ENCODE assay signal across 1 cellular context in the genomic region with DNA sequence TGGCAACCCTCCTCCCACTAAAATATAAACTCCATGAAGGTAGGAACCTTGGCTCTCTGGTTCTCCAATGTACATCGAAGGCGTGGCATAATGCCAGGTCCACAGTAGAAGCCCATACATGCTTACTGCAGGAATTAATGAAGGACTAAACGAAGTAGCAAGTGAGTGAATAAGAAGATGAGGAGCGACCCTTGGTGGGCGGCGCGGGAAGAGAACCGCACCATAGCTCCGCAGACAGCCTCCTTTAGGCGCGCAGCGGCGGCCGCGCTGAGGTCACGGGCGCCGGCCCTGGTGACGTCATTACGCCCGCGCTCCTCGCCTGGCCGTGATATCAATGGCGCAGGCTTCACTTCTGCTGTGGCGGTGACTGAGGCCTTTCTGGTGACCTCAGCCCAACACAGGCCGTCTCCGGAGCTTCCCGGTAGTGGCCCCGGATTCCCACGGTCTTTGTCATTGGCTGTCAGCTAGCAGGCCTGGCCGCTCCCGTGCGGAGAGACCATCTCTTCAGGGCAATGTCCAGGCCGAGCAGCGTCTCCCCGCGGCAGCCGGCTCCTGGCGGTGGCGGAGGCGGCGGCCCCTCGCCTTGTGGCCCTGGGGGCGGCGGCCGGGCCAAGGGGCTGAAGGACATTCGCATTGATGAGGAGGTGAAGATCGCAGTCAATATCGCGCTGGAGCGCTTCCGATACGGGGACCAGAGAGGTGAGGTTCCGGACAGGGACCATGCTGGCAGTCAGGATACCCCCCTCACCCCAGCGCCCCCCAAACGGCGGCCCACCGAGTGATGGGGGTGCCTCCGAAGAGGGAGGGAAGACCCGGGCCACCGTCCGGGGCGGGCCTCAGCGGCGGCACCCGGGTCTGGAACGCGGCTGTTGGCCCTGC.
TF ChIP-seq lines count a peak whose summit lies in the region.

TSS of gene YTHDC2 (plus strand) at position 311 of the 879 bp plus-strand sequence. CDS start at position 513, 202 bp downstream.

TF ChIP-seq in HepG2, 621 proteins besides CTCF, POLR2A, EP300 and RAD21 (continued from another document and continues in another):
- TF ChIP-seq, protein P1, sequence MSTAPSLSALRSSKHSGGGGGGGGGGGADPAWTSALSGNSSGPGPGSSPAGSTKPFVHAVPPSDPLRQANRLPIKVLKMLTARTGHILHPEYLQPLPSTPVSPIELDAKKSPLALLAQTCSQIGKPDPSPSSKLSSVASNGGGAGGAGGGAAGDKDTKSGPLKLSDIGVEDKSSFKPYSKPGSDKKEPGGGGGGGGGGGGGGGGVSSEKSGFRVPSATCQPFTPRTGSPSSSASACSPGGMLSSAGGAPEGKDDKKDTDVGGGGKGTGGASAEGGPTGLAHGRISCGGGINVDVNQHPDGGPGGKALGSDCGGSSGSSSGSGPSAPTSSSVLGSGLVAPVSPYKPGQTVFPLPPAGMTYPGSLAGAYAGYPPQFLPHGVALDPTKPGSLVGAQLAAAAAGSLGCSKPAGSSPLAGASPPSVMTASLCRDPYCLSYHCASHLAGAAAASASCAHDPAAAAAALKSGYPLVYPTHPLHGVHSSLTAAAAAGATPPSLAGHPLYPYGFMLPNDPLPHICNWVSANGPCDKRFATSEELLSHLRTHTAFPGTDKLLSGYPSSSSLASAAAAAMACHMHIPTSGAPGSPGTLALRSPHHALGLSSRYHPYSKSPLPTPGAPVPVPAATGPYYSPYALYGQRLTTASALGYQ (CRISPR knock-in tag; IDR thresholded peaks at IDR 0.05) = no peak
- TF ChIP-seq ARNTL (CRISPR knock-in tag; IDR thresholded peaks at IDR 0.05) (peak; percentile 66; the same call in 1 of the 2 replicates), JDP2 (CRISPR knock-in tag; IDR thresholded peaks at IDR 0.05; ENCODE audit: borderline replicate concordance) (no peak), HCFC1 (IDR thresholded peaks at IDR 0.05; ENCODE audit: low read depth, low read length) (no peak), ZHX2 (IDR thresholded peaks at IDR 0.05; ENCODE audit: low read depth) (peak; percentile 96), ZHX2 (CRISPR knock-in tag; IDR thresholded peaks at IDR 0.05; ENCODE audit: borderline replicate concordance) (no peak; the same call in 1 of the 2 replicates), TARDBP (CRISPR knock-in tag; IDR thresholded peaks at IDR 0.05) (peak; percentile 40; the same call in 1 of the 2 replicates), ZNF878 (CRISPR knock-in tag; IDR thresholded peaks at IDR 0.05) (no peak; the same call in 1 of the 2 replicates), STAT6 (CRISPR knock-in tag; IDR thresholded peaks at IDR 0.05; ENCODE audit: borderline replicate concordance) (no peak; the same call in 1 of the 2 replicates), JUND (CRISPR knock-in tag; IDR thresholded peaks at IDR 0.05) (peak; percentile 88), NR2F6 (IDR thresholded peaks at IDR 0.05) (no peak), NR2F6 (CRISPR knock-in tag; IDR thresholded peaks at IDR 0.05) (peak; percentile 69), RBM22 (optimal IDR thresholded peaks at IDR 0.05; ENCODE audit: low read length) (no peak), HNF4A (CRISPR knock-in tag; IDR thresholded peaks at IDR 0.05) (no peak), ARHGAP35 (CRISPR knock-in tag; IDR thresholded peaks at IDR 0.05; ENCODE audit: borderline replicate concordance) (peak; percentile 25; the same call in 1 of the 2 replicates), ZNF550 (CRISPR knock-in tag; IDR thresholded peaks at IDR 0.05; ENCODE audit: borderline replicate concordance) (no peak), ZNF720 (CRISPR knock-in tag; IDR thresholded peaks at IDR 0.05) (no peak), THAP9 (CRISPR knock-in tag; IDR thresholded peaks at IDR 0.05; ENCODE audit: borderline replicate concordance) (no peak), ZIK1 (CRISPR knock-in tag; IDR thresholded peaks at IDR 0.05; ENCODE audit: borderline replicate concordance, low read depth) (no peak), HOXA9 (CRISPR knock-in tag; IDR thresholded peaks at IDR 0.05; ENCODE audit: borderline replicate concordance) (peak; percentile 49; the same call in 1 of the 2 replicates), BHLHE40 (IDR thresholded peaks at IDR 0.05; ENCODE audit: low read length) (peak; percentile 24; the same call in 1 of the 2 replicates), GATA4 (IDR thresholded peaks at IDR 0.05; ENCODE audit: borderline replicate concordance, low read depth) (no peak), PAWR (CRISPR knock-in tag; IDR thresholded peaks at IDR 0.05; ENCODE audit: borderline replicate concordance) (no peak), ZNF430 (CRISPR knock-in tag; IDR thresholded peaks at IDR 0.05) (no peak), ZC3H4 (CRISPR knock-in tag; IDR thresholded peaks at IDR 0.05; ENCODE audit: borderline replicate concordance) (no peak), ZFY (CRISPR knock-in tag; IDR thresholded peaks at IDR 0.05) (peak; percentile 97), SNAPC2 (CRISPR knock-in tag; IDR thresholded peaks at IDR 0.05) (no peak), DBP (CRISPR knock-in tag; IDR thresholded peaks at IDR 0.05; ENCODE audit: not compliant biosample characterization) (no peak), NFE2L2 (IDR thresholded peaks at IDR 0.05; ENCODE audit: low read length) (no peak), THAP7 (CRISPR knock-in tag; IDR thresholded peaks at IDR 0.05) (peak; percentile 42; the same call in 1 of the 2 replicates)
- TF ChIP-seq, protein P2, sequence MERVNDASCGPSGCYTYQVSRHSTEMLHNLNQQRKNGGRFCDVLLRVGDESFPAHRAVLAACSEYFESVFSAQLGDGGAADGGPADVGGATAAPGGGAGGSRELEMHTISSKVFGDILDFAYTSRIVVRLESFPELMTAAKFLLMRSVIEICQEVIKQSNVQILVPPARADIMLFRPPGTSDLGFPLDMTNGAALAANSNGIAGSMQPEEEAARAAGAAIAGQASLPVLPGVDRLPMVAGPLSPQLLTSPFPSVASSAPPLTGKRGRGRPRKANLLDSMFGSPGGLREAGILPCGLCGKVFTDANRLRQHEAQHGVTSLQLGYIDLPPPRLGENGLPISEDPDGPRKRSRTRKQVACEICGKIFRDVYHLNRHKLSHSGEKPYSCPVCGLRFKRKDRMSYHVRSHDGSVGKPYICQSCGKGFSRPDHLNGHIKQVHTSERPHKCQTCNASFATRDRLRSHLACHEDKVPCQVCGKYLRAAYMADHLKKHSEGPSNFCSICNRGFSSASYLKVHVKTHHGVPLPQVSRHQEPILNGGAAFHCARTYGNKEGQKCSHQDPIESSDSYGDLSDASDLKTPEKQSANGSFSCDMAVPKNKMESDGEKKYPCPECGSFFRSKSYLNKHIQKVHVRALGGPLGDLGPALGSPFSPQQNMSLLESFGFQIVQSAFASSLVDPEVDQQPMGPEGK (CRISPR knock-in tag; IDR thresholded peaks at IDR 0.05) = 0 out of 2 replicates have a peak, but pooled peaks have one; percentile 52
- TF ChIP-seq, protein P3, sequence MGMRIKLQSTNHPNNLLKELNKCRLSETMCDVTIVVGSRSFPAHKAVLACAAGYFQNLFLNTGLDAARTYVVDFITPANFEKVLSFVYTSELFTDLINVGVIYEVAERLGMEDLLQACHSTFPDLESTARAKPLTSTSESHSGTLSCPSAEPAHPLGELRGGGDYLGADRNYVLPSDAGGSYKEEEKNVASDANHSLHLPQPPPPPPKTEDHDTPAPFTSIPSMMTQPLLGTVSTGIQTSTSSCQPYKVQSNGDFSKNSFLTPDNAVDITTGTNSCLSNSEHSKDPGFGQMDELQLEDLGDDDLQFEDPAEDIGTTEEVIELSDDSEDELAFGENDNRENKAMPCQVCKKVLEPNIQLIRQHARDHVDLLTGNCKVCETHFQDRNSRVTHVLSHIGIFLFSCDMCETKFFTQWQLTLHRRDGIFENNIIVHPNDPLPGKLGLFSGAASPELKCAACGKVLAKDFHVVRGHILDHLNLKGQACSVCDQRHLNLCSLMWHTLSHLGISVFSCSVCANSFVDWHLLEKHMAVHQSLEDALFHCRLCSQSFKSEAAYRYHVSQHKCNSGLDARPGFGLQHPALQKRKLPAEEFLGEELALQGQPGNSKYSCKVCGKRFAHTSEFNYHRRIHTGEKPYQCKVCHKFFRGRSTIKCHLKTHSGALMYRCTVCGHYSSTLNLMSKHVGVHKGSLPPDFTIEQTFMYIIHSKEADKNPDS (CRISPR knock-in tag; IDR thresholded peaks at IDR 0.05) = no peak
- TF ChIP-seq, protein P4, sequence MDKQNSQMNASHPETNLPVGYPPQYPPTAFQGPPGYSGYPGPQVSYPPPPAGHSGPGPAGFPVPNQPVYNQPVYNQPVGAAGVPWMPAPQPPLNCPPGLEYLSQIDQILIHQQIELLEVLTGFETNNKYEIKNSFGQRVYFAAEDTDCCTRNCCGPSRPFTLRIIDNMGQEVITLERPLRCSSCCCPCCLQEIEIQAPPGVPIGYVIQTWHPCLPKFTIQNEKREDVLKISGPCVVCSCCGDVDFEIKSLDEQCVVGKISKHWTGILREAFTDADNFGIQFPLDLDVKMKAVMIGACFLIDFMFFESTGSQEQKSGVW (CRISPR knock-in tag; IDR thresholded peaks at IDR 0.05; ENCODE audit: borderline replicate concordance) = no peak
